In the genomic region with DNA sequence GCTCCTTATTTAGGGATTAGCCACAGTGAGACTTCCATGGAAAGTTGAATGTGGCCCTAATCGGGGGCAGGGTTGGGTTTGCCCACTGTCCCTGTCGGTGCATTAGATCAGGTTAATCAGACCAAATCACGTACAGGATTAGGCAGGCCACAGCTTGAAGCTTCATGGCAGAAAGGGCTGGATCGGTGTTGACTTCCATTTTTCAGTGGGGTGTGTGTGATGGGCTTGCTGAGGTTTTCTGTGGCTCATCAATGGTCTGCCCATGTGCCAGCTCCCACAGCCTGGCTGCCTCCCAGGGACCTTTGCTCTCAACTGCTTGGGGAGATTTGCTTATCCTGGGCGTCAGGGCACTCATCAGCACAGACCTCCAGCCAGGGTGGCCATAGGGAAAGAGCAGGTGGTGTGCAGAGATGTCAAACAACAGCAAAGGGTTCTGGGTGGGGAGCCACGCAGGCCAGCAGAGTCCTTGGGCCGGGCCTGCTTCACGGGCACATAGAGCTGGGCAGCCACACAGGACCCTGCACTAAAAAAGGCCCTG, we compare ENCODE assay signal across 22 cellular contexts.
DNase-seq lines count a peak whose midpoint lies in the region; FAIRE-seq and TF ChIP-seq lines count a peak whose summit lies in the region.
"Had no signal": no experiment of that assay in that cellular context is flagged by ENCODE, and none has a peak within 500 bp of the region (broad histone marks: within the 10 kb centered on the region; RNA-seq: fewer than 3 reads in every experiment).

No MANE protein-coding gene starts in this region.

- no peak for TF ChIP-seq EP300 in H1 (IDR thresholded peaks at IDR 0.05; ENCODE audit: borderline replicate concordance in 1 of 2, low read depth in 2 of 2, low read length in 2 of 2)

- H3K27me3 ChIP-seq in breast epithelium (no peaks in the 10 kb centered on the region), H1 (replicated peaks in 1 of 4; ENCODE audit: control insufficient read depth in 3 of 4, extremely low read depth in 1 of 4, insufficient read depth in 3 of 4, low read length in 3 of 4) (no peaks in the 10 kb centered on the region), neuronal stem cell (ENCODE audit: control insufficient read depth in 3 of 3, insufficient read depth in 3 of 3, low read depth in 1 of 3, low read length in 3 of 3) (no peaks in the 10 kb centered on the region)
- H3K27me3 ChIP-seq: BLaER1 had no signal

- BruUV-seq in MCF 10A (replicated peaks; lab: Mats Ljungman, UMichigan): no TSS peak

- peak overlapping the region; percentile 25 to 43 for H3K27ac ChIP-seq in breast epithelium
- H3K27ac ChIP-seq in H1 (ENCODE audit: low read depth, low read length): no peak overlapping the region
- no peak overlapping the region for H3K27ac ChIP-seq in neuronal stem cell (replicated peaks; ENCODE audit: low read length)
- H3K27ac ChIP-seq: 22Rv1, A549, BLaER1, GM23248, HL-60 had no signal

- H3K4ac ChIP-seq in H1 (replicated peaks; ENCODE audit: insufficient read length, low read depth, low read length) (no peak overlapping the region), neuronal stem cell (ENCODE audit: low read length) (peak overlapping the region; percentile 23)

- no peak for TF ChIP-seq RAD21 in H1 (IDR thresholded peaks at IDR 0.05 in 1 of 2, conservative IDR thresholded peaks at IDR 0.05 in 1 of 2; ENCODE audit: low read depth in 2 of 2, low read length in 2 of 2)

- H3K18ac ChIP-seq in H1 (ENCODE audit: extremely low read depth, low read length) (no peak overlapping the region), neuronal stem cell (ENCODE audit: low read length) (peak overlapping the region; percentile 54)

- CTCF ChIA-PET in MCF 10A (lab: Yijun Ruan, JAX) (interaction anchor here (0.5 to 0.6 kb wide), 3 partner anchors 75 to 273 kb away, joined by 3 to 4 read pairs (median 3); no protein-coding TSS in a partner anchor), H1 (lab: Charles Lee; ENCODE audit: partially characterized antibody) (interaction anchor here (0.8 to 1.1 kb wide), 2 partner anchors 107 to 122 kb away, joined by 3 read pairs; no protein-coding TSS in a partner anchor)

- H3K4me3 ChIP-seq in breast epithelium: no peak overlapping the region
- no peak overlapping the region for H3K4me3 ChIP-seq in H1 (ENCODE audit: extremely low read depth in 1 of 4, insufficient read depth in 2 of 4, low read depth in 3 of 4, low read length in 4 of 4)
- no peak overlapping the region for H3K4me3 ChIP-seq in neuronal stem cell (ENCODE audit: low read length in 2 of 2)
- H3K4me3 ChIP-seq: A549, BLaER1, GM23248 had no signal

- H2BK12ac ChIP-seq in H1 (ENCODE audit: low read depth, low read length) (peak overlapping the region; percentile 9; the same call in 1 of the 2 replicates), neuronal stem cell (ENCODE audit: low read length) (no peak overlapping the region)

- H2BK5ac ChIP-seq in H1 (ENCODE audit: low read depth, low read length) (no peak overlapping the region), neuronal stem cell (ENCODE audit: low read length) (peak overlapping the region; percentile 62)

- no peaks in the 10 kb centered on the region for H3K4me1 ChIP-seq in breast epithelium
- no peaks in the 10 kb centered on the region; a peak in 1 of 7 replicates for H3K4me1 ChIP-seq in H1 (replicated peaks in 1 of 4; ENCODE audit: control insufficient read depth in 3 of 4, insufficient read depth in 4 of 4, low read length in 3 of 4)
- H3K4me1 ChIP-seq in neuronal stem cell (ENCODE audit: control insufficient read depth in 2 of 2, insufficient read depth in 1 of 2, low read depth in 1 of 2, low read length in 2 of 2): peaks cover 0 to 5% of the 10 kb centered on the region in 2 donors
- H3K4me1 ChIP-seq: A549, BLaER1 had no signal

- peaks cover 6% of the 10 kb centered on the region; the same call in 1 of the 2 replicates for H3K23me2 ChIP-seq in H1 (ENCODE audit: low read depth, low read length)

- no peak overlapping the region for H3K4me3 Mint-ChIP-seq in MCF 10A (ENCODE audit: unreplicated experiment)
- H3K4me3 Mint-ChIP-seq: CD14-positive monocyte; CD4-positive, alpha-beta memory T cell had no signal

- no peaks in the 10 kb centered on the region for H3K27me3 Mint-ChIP-seq in MCF 10A (ENCODE audit: insufficient read depth, unreplicated experiment)
- H3K27me3 Mint-ChIP-seq: CD4-positive, alpha-beta memory T cell had no signal

- H3K27ac Mint-ChIP-seq in MCF 10A (ENCODE audit: low read depth, unreplicated experiment): no peak overlapping the region
- H3K27ac Mint-ChIP-seq: CD4-positive, alpha-beta memory T cell had no signal

- H3K23ac ChIP-seq in H1 (ENCODE audit: insufficient read length): no peak overlapping the region
- H3K23ac ChIP-seq in neuronal stem cell (ENCODE audit: low read depth, low read length, poor library complexity): peak overlapping the region; percentile 23

- H2BK15ac ChIP-seq in H1 (ENCODE audit: low read length): peak overlapping the region; percentile 61; the same call in 1 of the 2 replicates
- peak overlapping the region; percentile 64 for H2BK15ac ChIP-seq in neuronal stem cell (ENCODE audit: low read length)

- H4K91ac ChIP-seq in H1 (replicated peaks; ENCODE audit: insufficient read length, low read length): no peak overlapping the region
- peak overlapping the region; percentile 82 for H4K91ac ChIP-seq in neuronal stem cell (ENCODE audit: low read depth, low read length, poor library complexity)

- H3K4me1 Mint-ChIP-seq in MCF 10A (ENCODE audit: insufficient read depth, unreplicated experiment): no peaks in the 10 kb centered on the region
- H3K4me1 Mint-ChIP-seq: CD14-positive monocyte; CD4-positive, alpha-beta memory T cell had no signal

- H2AFZ ChIP-seq in H1 (ENCODE audit: low read length) (no peak overlapping the region), neuronal stem cell (ENCODE audit: low read length) (no peak overlapping the region)
- H2AFZ ChIP-seq: GM23248 had no signal

- H3K36me3 Mint-ChIP-seq in MCF 10A (ENCODE audit: insufficient read depth, unreplicated experiment): no peaks in the 10 kb centered on the region
- H3K36me3 Mint-ChIP-seq: CD14-positive monocyte; CD4-positive, alpha-beta memory T cell had no signal

- H4K8ac ChIP-seq in H1 (ENCODE audit: extremely low read depth, insufficient read depth, low read length): no peak overlapping the region
- H4K8ac ChIP-seq in neuronal stem cell (ENCODE audit: low read depth, low read length): no peak overlapping the region

- no peak overlapping the region for H3K56ac ChIP-seq in H1 (replicated peaks; ENCODE audit: insufficient read length, low read depth, low read length)

- no peaks in the 10 kb centered on the region for H3K79me2 ChIP-seq in H1 (ENCODE audit: control insufficient read depth in 1 of 2, insufficient read depth in 2 of 2, low read length in 2 of 2)

- no peak for DNase-seq in breast epithelium (ENCODE audit: low spot score in 2 of 2)
- no peak for DNase-seq in MCF 10A (ENCODE audit: unreplicated experiment)
- no peak for DNase-seq in H1 (ENCODE audit: low read depth in 1 of 2, low spot score in 2 of 2)
- no peak for DNase-seq in neuronal stem cell (ENCODE audit: low spot score)
- DNase-seq in activated CD4-positive, CD25-positive, alpha-beta regulatory T cell (lab: John Stamatoyannopoulos, UW): no peak
- no peak for DNase-seq in NCI-H1417 treated with DMSO at 0.1 percent for 48 hours (lab: John Stamatoyannopoulos, UW)
- DNase-seq in NCI-H2196 (lab: John Stamatoyannopoulos, UW; ENCODE audit: unreplicated experiment): no peak
- DNase-seq: CD4-positive, alpha-beta memory T cell; DMS153; DMS79; GDM1; HCEC 1CT; IMR-90 had no signal

- H3K4me2 ChIP-seq in H1 (ENCODE audit: insufficient read depth in 1 of 2, low read depth in 2 of 2, low read length in 2 of 2): no peak overlapping the region
- no peak overlapping the region for H3K4me2 ChIP-seq in neuronal stem cell (ENCODE audit: insufficient read depth, low read length, poor library complexity, severe bottlenecking)
- H3K4me2 ChIP-seq: A549, BLaER1 had no signal

- H3K9ac ChIP-seq in H1 (replicated peaks in 1 of 4; ENCODE audit: extremely low read depth in 1 of 4, low read depth in 3 of 4, low read length in 3 of 4) (no peak overlapping the region), neuronal stem cell (ENCODE audit: low read depth, low read length, poor library complexity) (no peak overlapping the region)
- H3K9ac ChIP-seq: BLaER1, GM23248 had no signal

- H4K20me1 ChIP-seq in H1 (replicated peaks in 1 of 2; ENCODE audit: control insufficient read depth in 1 of 2, insufficient read depth in 2 of 2, low read length in 2 of 2): peaks cover 0 to 4% of the 10 kb centered on the region in 2 experiments
- H4K20me1 ChIP-seq: BLaER1 had no signal

- H4K5ac ChIP-seq in H1 (ENCODE audit: insufficient read length, low read depth, low read length): no peak overlapping the region

- no peak overlapping the region; the same call in 1 of the 2 replicates for H2AK5ac ChIP-seq in H1 (ENCODE audit: low read depth, low read length)
- H2AK5ac ChIP-seq in neuronal stem cell (ENCODE audit: low read depth, low read length): no peak overlapping the region

- no peak overlapping the region for H2BK120ac ChIP-seq in H1 (replicated peaks; ENCODE audit: low read depth, low read length)
- no peak overlapping the region for H2BK120ac ChIP-seq in neuronal stem cell (ENCODE audit: low read depth, low read length)

- H2BK20ac ChIP-seq in H1 (ENCODE audit: low read length): 0 out of 2 replicates have a peak overlapping the region, but pooled peaks have one; percentile 61

- H3K79me1 ChIP-seq in H1 (ENCODE audit: low read depth, low read length): no peaks in the 10 kb centered on the region
- H3K79me1 ChIP-seq in neuronal stem cell (ENCODE audit: low read depth, low read length): no peaks in the 10 kb centered on the region

- intact Hi-C loops in breast epithelium (cut with DNase I; ENCODE audit: low total_unique reads) (no loop called here), MCF 10A (cut with micrococcal nuclease) (no loop called here)

- no peaks in the 10 kb centered on the region for H3K9me3 ChIP-seq in breast epithelium
- no peaks in the 10 kb centered on the region for H3K9me3 ChIP-seq in H1 (ENCODE audit: insufficient read depth in 2 of 2, low read depth in 1 of 2, low read length in 1 of 2)
- peaks cover 0 to 2% of the 10 kb centered on the region in 2 donors for H3K9me3 ChIP-seq in neuronal stem cell (replicated peaks in 1 of 2; ENCODE audit: control insufficient read depth in 2 of 2, insufficient read depth in 1 of 2, low read depth in 1 of 2, low read length in 2 of 2)
- H3K9me3 ChIP-seq: A549, BLaER1 had no signal

- POLR2A ChIA-PET in MCF 10A (lab: Yijun Ruan, JAX) (no interaction called here), H1 (lab: Charles Lee; ENCODE audit: partially characterized antibody) (no interaction called here)

- 90% methylated on average over 8 of the region's 8 CpGs; no CpG with 5 or more reads in 1 of the 2 experiments for WGBS in H1 (ENCODE audit: extremely low coverage in 1 of 2, insufficient coverage in 1 of 2, insufficient read length in 1 of 2, insufficient replicate concordance in 2 of 2, low coverage in 1 of 2, low lambda C conversion rate in 2 of 2, missing lambda C conversion rate in 1 of 2), 2 experiments
- WGBS in neuronal stem cell (ENCODE audit: extremely low coverage in 2 of 2, insufficient read length in 2 of 2, insufficient replicate concordance in 1 of 2), 2 donors: no CpG with 5 or more reads among the region's 8 CpGs

- no peaks in the 10 kb centered on the region for H3K9me3 Mint-ChIP-seq in MCF 10A (ENCODE audit: unreplicated experiment)

- TF ChIP-seq POLR2A in breast epithelium (IDR thresholded peaks at IDR 0.05): no peak
- no peak for TF ChIP-seq POLR2A in H1 (IDR thresholded peaks at IDR 0.05; ENCODE audit: control extremely low read depth in 1 of 2, low read depth in 2 of 2, low read length in 2 of 2)

- TF ChIP-seq CTCF in breast epithelium (IDR thresholded peaks at IDR 0.05): no peak
- no peak for TF ChIP-seq CTCF in MCF 10A (IDR thresholded peaks at IDR 0.05; ENCODE audit: unreplicated experiment)
- no peak for TF ChIP-seq CTCF in H1 (IDR thresholded peaks at IDR 0.05; ENCODE audit: control extremely low read depth in 1 of 3, insufficient read depth in 1 of 3, low read depth in 1 of 3, low read length in 3 of 3)

- FAIRE-seq in H1 (lab: Jason Lieb, UNC): no peak
- FAIRE-seq: A549, GM12892, GM18507, H54 had no signal

- H3K14ac ChIP-seq in H1 (ENCODE audit: insufficient read length) (no peak overlapping the region), neuronal stem cell (ENCODE audit: low read length) (peak overlapping the region; percentile 31)

- no peaks in the 10 kb centered on the region for H3K36me3 ChIP-seq in breast epithelium
- H3K36me3 ChIP-seq in H1 (ENCODE audit: control insufficient read depth in 2 of 4, insufficient read depth in 4 of 4, low read length in 3 of 4): no peaks in the 10 kb centered on the region
- no peaks in the 10 kb centered on the region for H3K36me3 ChIP-seq in neuronal stem cell (replicated peaks in 1 of 2; ENCODE audit: control insufficient read depth in 2 of 2, insufficient read depth in 2 of 2, low read length in 2 of 2)
- H3K36me3 ChIP-seq: BLaER1 had no signal

Comparison
In these comparisons a context has a peak if more than half of its experiments do, and no peak if none do; other contexts are left out.
1. H3K27ac ChIP-seq: peak in breast epithelium (2 of 2); none in H1 (single experiment) and neuronal stem cell (single experiment).